8 cellular contexts compared by ENCODE assay signal in genomic region chr2:240232961-240233890, GRCh38.
DNase-seq lines count a peak whose midpoint lies in the region; ATAC-seq, FAIRE-seq and TF ChIP-seq lines count a peak whose summit lies in the region.

No MANE protein-coding gene starts in this region.

- DNase-seq in C1 segment of cervical spinal cord (lab: John Stamatoyannopoulos, UW) (peak in 12 of 14 donors; percentile 13 to 81 (median 56)), HUDEP-2 (lab: John Stamatoyannopoulos, UW; ENCODE audit: unreplicated experiment in 76 of 76) (peak in 65 of 76 experiments; percentile 2 to 77 (median 55)), RWPE2 (ENCODE audit: low spot score) (peak; percentile 97), activated gamma-delta T cell treated with Interleukin-2 at 50 U/mL for 16 hours (peak; percentile 61), frontal cortex (ENCODE audit: low spot score in 2 of 2) (peak; percentile 88 to 90), neuronal stem cell (ENCODE audit: low spot score) (peak; percentile 89), stomach (peak; percentile 92), NCI-H1105 treated with DMSO at 0.1 percent for 48 hours (lab: John Stamatoyannopoulos, UW) (no peak)

- peak overlapping the region; percentile 82 for H2AK5ac ChIP-seq in neuronal stem cell (ENCODE audit: low read depth, low read length)

- peak overlapping the region; percentile 24 for H3K4me3 ChIP-seq in RWPE2 (ENCODE audit: severe bottlenecking)
- H3K4me3 ChIP-seq in neuronal stem cell (ENCODE audit: low read length in 2 of 2): peak overlapping the region in 1 of 2 donors; percentile 79
- peak overlapping the region; percentile 35 to 47 (median 40) for H3K4me3 ChIP-seq in stomach

- H3K27ac ChIP-seq in RWPE2 (ENCODE audit: poor library complexity, severe bottlenecking) (no peak overlapping the region), neuronal stem cell (replicated peaks; ENCODE audit: low read length) (no peak overlapping the region), stomach (peak overlapping the region; percentile 24 to 69 (median 59))

- H2BK12ac ChIP-seq in neuronal stem cell (ENCODE audit: low read length): no peak overlapping the region

- H2AFZ ChIP-seq in neuronal stem cell (ENCODE audit: low read length): peak overlapping the region; percentile 74

- H4K91ac ChIP-seq in neuronal stem cell (ENCODE audit: low read depth, low read length, poor library complexity): no peak overlapping the region

- H3K79me1 ChIP-seq in neuronal stem cell (ENCODE audit: low read depth, low read length): no peaks in the 10 kb centered on the region

- no peak overlapping the region for H3K14ac ChIP-seq in neuronal stem cell (ENCODE audit: low read length)

- H4K8ac ChIP-seq in neuronal stem cell (ENCODE audit: low read depth, low read length): no peak overlapping the region

- peak; percentile 95 for TF ChIP-seq CTCF in RWPE2 (IDR thresholded peaks at IDR 0.05; ENCODE audit: poor library complexity, severe bottlenecking)
- peak in 5 of 7 experiments; percentile 65 to 88 (median 82) for TF ChIP-seq CTCF in stomach (IDR thresholded peaks at IDR 0.05)

- no peaks in the 10 kb centered on the region for H3K9me3 ChIP-seq in RWPE2 (ENCODE audit: severe bottlenecking)
- peaks cover 8 to 11% of the 10 kb centered on the region in 2 donors for H3K9me3 ChIP-seq in neuronal stem cell (replicated peaks in 1 of 2; ENCODE audit: control insufficient read depth in 2 of 2, insufficient read depth in 1 of 2, low read depth in 1 of 2, low read length in 2 of 2)
- H3K9me3 ChIP-seq in stomach: peaks cover 0 to 12% (median 10%) of the 10 kb centered on the region in 4 donors

- whole genome bisulfite sequencing in neuronal stem cell (ENCODE audit: extremely low coverage in 2 of 2, insufficient read length in 2 of 2, insufficient replicate concordance in 1 of 2), 2 donors: no CpG with 5 or more reads among the region's 39 CpGs
- 0 to 4% (median 3%) methylated on average over 17 to 38 of the region's 39 CpGs for WGBS in stomach, 5 donors

- H3K27me3 ChIP-seq in RWPE2 (ENCODE audit: insufficient read depth, poor library complexity, severe bottlenecking) (no peaks in the 10 kb centered on the region), neuronal stem cell (ENCODE audit: control insufficient read depth in 3 of 3, insufficient read depth in 3 of 3, low read depth in 1 of 3, low read length in 3 of 3) (peaks cover 0 to 6% (median 2%) of the 10 kb centered on the region in 3 experiments), stomach (peaks cover 0 to 10% (median 0%) of the 10 kb centered on the region in 3 donors)

- FAIRE-seq in frontal cortex (lab: Jason Lieb, UNC): no peak

- no peak overlapping the region for H3K23ac ChIP-seq in neuronal stem cell (ENCODE audit: low read depth, low read length, poor library complexity)

- H2BK120ac ChIP-seq in neuronal stem cell (ENCODE audit: low read depth, low read length): peak overlapping the region; percentile 56

- no peak for TF ChIP-seq POLR2A in stomach (IDR thresholded peaks at IDR 0.05)

- peak overlapping the region; percentile 54 for H3K9ac ChIP-seq in neuronal stem cell (ENCODE audit: low read depth, low read length, poor library complexity)

- H3K4me1 ChIP-seq in RWPE2 (ENCODE audit: insufficient read depth, poor library complexity, severe bottlenecking) (peaks cover 12% of the 10 kb centered on the region), neuronal stem cell (ENCODE audit: control insufficient read depth in 2 of 2, insufficient read depth in 1 of 2, low read depth in 1 of 2, low read length in 2 of 2) (peaks cover 8 to 13% of the 10 kb centered on the region in 2 donors), stomach (peaks cover 27 to 40% (median 38%) of the 10 kb centered on the region in 4 donors)

- no peak for TF ChIP-seq EP300 in stomach (IDR thresholded peaks at IDR 0.05)

- no peak overlapping the region for H3K4ac ChIP-seq in neuronal stem cell (ENCODE audit: low read length)

- H2BK15ac ChIP-seq in neuronal stem cell (ENCODE audit: low read length): peak overlapping the region; percentile 23

- H3K36me3 ChIP-seq in RWPE2 (ENCODE audit: low read depth): no peaks in the 10 kb centered on the region
- no peaks in the 10 kb centered on the region for H3K36me3 ChIP-seq in neuronal stem cell (replicated peaks in 1 of 2; ENCODE audit: control insufficient read depth in 2 of 2, insufficient read depth in 2 of 2, low read length in 2 of 2)
- no peaks in the 10 kb centered on the region for H3K36me3 ChIP-seq in stomach

- H3K18ac ChIP-seq in neuronal stem cell (ENCODE audit: low read length): peak overlapping the region; percentile 91

- peak overlapping the region; percentile 82 for H3K4me2 ChIP-seq in neuronal stem cell (ENCODE audit: insufficient read depth, low read length, poor library complexity, severe bottlenecking)

- H2BK5ac ChIP-seq in neuronal stem cell (ENCODE audit: low read length): peak overlapping the region; percentile 4

- intact Hi-C loops in stomach (cut with DNase I; ENCODE audit: low total_unique reads): loop anchor here (5.0 kb wide), 1 partner anchor 204 kb away; the partner anchor contains the start of gene GPC1

- peak; percentile 78 for ATAC-seq in RWPE2 (ENCODE audit: low read depth)

Comparison
In these comparisons a context has a peak if more than half of its experiments do, and no peak if none do; other contexts are left out.
1. H3K27ac ChIP-seq: peak in stomach (5 of 5); none in RWPE2 (single experiment) and neuronal stem cell (single experiment).